ENCODE assay signal across 12 cellular contexts in the genomic region with DNA sequence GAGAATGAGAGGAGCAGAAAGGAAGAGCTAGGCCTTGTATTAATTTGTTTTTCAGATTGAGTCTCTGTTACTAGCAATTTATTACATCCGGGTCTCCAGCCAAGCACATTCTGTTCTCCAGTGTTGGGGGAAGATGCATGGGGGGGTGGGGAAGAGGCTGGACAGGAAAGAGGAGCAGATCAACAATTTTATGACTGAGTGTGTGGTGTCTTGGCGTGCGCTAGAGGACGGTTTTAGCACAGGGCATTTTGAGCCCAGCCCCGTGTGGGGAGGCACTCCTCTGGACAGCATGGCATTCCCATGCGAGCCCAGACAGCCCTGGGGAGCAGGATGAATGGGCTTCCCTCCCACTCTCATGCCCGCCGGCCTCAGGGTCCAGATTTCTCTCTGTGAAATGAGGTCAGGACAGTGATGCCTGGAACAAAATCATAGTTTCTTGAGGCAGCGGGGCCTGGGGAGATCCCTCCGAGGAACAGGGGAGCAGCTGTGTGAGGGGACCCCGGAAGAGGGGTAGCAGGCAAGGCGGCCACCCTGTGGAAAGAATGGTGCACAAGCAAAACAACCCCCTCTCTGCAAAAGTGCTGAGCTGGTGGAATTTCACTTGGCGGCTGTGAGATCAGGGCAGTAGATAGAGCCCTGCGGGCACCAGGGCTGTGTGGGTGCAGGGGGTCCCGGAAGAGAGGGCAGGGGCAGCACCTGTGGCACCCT. TPM values are rescaled to one million over a fixed set of nuclear protein-coding genes. Genes with fewer than 3 reads are reported as not detected.
A peak's percentile ranks its signal among the peaks of the same experiment; 100 is the strongest.
DNase-seq lines count a peak whose midpoint lies in the region; ATAC-seq and TF ChIP-seq lines count a peak whose summit lies in the region.
"Had no signal": no experiment of that assay in that cellular context is flagged by ENCODE, and none has a peak within 500 bp of the region (broad histone marks: within the 10 kb centered on the region; RNA-seq: fewer than 3 reads in every experiment).

No MANE protein-coding gene starts in this region.

- H3K27me3 ChIP-seq in Loucy (ENCODE audit: insufficient read depth, low read length, poor library complexity, severe bottlenecking) (no peaks in the 10 kb centered on the region), mesendoderm (ENCODE audit: insufficient read depth, low read length, poor library complexity) (no peaks in the 10 kb centered on the region)
- H3K27me3 ChIP-seq in CD4-positive, alpha-beta memory T cell (ENCODE audit: insufficient read depth, low read length), result no peaks in the 10 kb centered on the region

- H4K5ac ChIP-seq in mesendoderm (ENCODE audit: low read length), result no peak overlapping the region

- POLR2A ChIA-PET in CD4-positive, alpha-beta memory T cell (lab: Charles Lee; ENCODE audit: partially characterized antibody), result no interaction called here

- H3K36me3 Mint-ChIP-seq in CD4-positive, alpha-beta memory T cell, result no peaks in the 10 kb centered on the region

- no peak overlapping the region for H2BK5ac ChIP-seq in mesendoderm (ENCODE audit: low read length)

- H2AK5ac ChIP-seq in mesendoderm (ENCODE audit: low read length), result no peak overlapping the region

- H3K79me1 ChIP-seq in mesendoderm (ENCODE audit: low read length), result peaks cover 28% of the 10 kb centered on the region

- H3K4me3 ChIP-seq in Loucy (ENCODE audit: low read length, poor library complexity, severe bottlenecking) (no peak overlapping the region), epithelial cell of esophagus (ENCODE audit: low read length) (no peak overlapping the region), mesendoderm (ENCODE audit: low read length) (no peak overlapping the region)
- H3K4me3 ChIP-seq in CD4-positive, alpha-beta memory T cell (ENCODE audit: low read length in 2 of 2), result no peak overlapping the region

- H3K27me3 Mint-ChIP-seq in CD4-positive, alpha-beta memory T cell, result peaks cover 0 to 1% of the 10 kb centered on the region in 2 donors

- no peaks in the 10 kb centered on the region for H3K9me3 Mint-ChIP-seq in CD4-positive, alpha-beta memory T cell

- H2BK15ac ChIP-seq in mesendoderm (replicated peaks; ENCODE audit: low read depth), result no peak overlapping the region

- H3K9me3 ChIP-seq in Loucy (ENCODE audit: insufficient read depth, low read depth, low read length), result no peaks in the 10 kb centered on the region
- H3K9me3 ChIP-seq in CD4-positive, alpha-beta memory T cell (ENCODE audit: control insufficient read depth in 1 of 2, low read length in 2 of 2), result no peaks in the 10 kb centered on the region

- H3K9ac ChIP-seq in Loucy (ENCODE audit: low read depth, low read length, poor library complexity, severe bottlenecking) (peak overlapping the region; percentile 59), mesendoderm (ENCODE audit: low read length) (no peak overlapping the region)

- TF ChIP-seq CTCF in Loucy (conservative IDR thresholded peaks at IDR 0.05; ENCODE audit: low read length) (no peak), epithelial cell of esophagus (IDR thresholded peaks at IDR 0.05; ENCODE audit: insufficient read depth, low read depth, low read length, missing control alignments) (no peak)

- H3K27ac ChIP-seq in mesendoderm (ENCODE audit: low read depth, low read length), result no peak overlapping the region
- H3K27ac ChIP-seq in substantia nigra (ENCODE audit: low read depth, low read length, poor library complexity, severe bottlenecking), result peak overlapping the region; percentile 14
- no peak overlapping the region for H3K27ac ChIP-seq in CD4-positive, alpha-beta memory T cell (ENCODE audit: low read depth, low read length)

- H3K79me2 ChIP-seq in Loucy (ENCODE audit: insufficient read depth, low read length) (no peaks in the 10 kb centered on the region), mesendoderm (ENCODE audit: control insufficient read depth, insufficient read depth, low read length) (peaks cover 94% of the 10 kb centered on the region)

- H4K20me1 ChIP-seq in Loucy (ENCODE audit: insufficient read depth, low read length, poor library complexity, severe bottlenecking), result no peaks in the 10 kb centered on the region

- H2BK120ac ChIP-seq in mesendoderm (ENCODE audit: low read depth, low read length), result no peak overlapping the region

- DNase-seq in epithelial cell of esophagus (ENCODE audit: low read depth) (peak; percentile 48), mesendoderm (no peak), substantia nigra (lab: John Stamatoyannopoulos, UW) (peak in 9 of 49 donors; percentile 22 to 41 (median 33)), NCI-H82 (lab: John Stamatoyannopoulos, UW) (no peak)
- DNase-seq in activated CD4-positive, alpha-beta T cell treated with anti-CD3 and anti-CD28 coated beads, Interleukin-2, amount 50 U/mL, for 1 hour, result no peak
- no peak for DNase-seq in CD4-positive, alpha-beta memory T cell
- DNase-seq: activated effector memory CD4-positive, alpha-beta T cell treated with anti-CD3 and anti-CD28 coated beads, Interleukin-2, amount 50 U/mL, for 16 hours; GF-D8; NCI-H2171; stimulated activated CD4-positive, alpha-beta T cell treated with anti-CD3 and anti-CD28 coated beads, Interleukin-1b, Interleukin-23, amount 100 ng/mL, for 48 hours had no signal

- WGBS in mesendoderm (ENCODE audit: extremely low coverage, insufficient coverage, low lambda C conversion rate), result no CpG with 5 or more reads among the region's 15 CpGs

- peak overlapping the region in 2 of 7 donors; percentile 38 to 52 for H3K27ac Mint-ChIP-seq in CD4-positive, alpha-beta memory T cell

- H2AFZ ChIP-seq in Loucy (ENCODE audit: low read length), result no peak overlapping the region

- H4K8ac ChIP-seq in mesendoderm (ENCODE audit: low read depth, low read length), result no peak overlapping the region

- ATAC-seq in HG03108 (IDR thresholded peaks at IDR 0.05; ENCODE audit: unreplicated experiment), result no peak

- H3K23ac ChIP-seq in mesendoderm (ENCODE audit: low read length), result no peak overlapping the region

- H3F3A ChIP-seq in Loucy (ENCODE audit: low read depth), result 0 out of 2 replicates have a peak, but pooled peaks cover 3% of the 10 kb centered on the region

- intact Hi-C loops in CD4-positive, alpha-beta memory T cell (cut with micrococcal nuclease), result no loop called here

- H3K4me3 Mint-ChIP-seq in CD4-positive, alpha-beta memory T cell, result no peak overlapping the region

- CTCF ChIA-PET in CD4-positive, alpha-beta memory T cell (lab: Charles Lee; ENCODE audit: partially characterized antibody), result no interaction called here

- H3K4me1 ChIP-seq in Loucy (ENCODE audit: insufficient read depth, low read length, poor library complexity, severe bottlenecking) (peaks cover 60% of the 10 kb centered on the region), mesendoderm (ENCODE audit: control insufficient read depth, low read depth, low read length) (peaks cover 9% of the 10 kb centered on the region)
- no peaks in the 10 kb centered on the region for H3K4me1 ChIP-seq in CD4-positive, alpha-beta memory T cell (ENCODE audit: insufficient read depth, low read length)

- H3K36me3 ChIP-seq in Loucy (ENCODE audit: insufficient read depth, low read length), result no peaks in the 10 kb centered on the region
- no peaks in the 10 kb centered on the region for H3K36me3 ChIP-seq in mesendoderm (ENCODE audit: control insufficient read depth, insufficient read depth, low read length)
- no peaks in the 10 kb centered on the region for H3K36me3 ChIP-seq in CD4-positive, alpha-beta memory T cell (ENCODE audit: insufficient read depth, low read length)

- H3K56ac ChIP-seq in mesendoderm (ENCODE audit: low read length), result peak overlapping the region; percentile 10

- peaks cover 0 to 34% (median 10%) of the 10 kb centered on the region in 4 donors for H3K4me1 Mint-ChIP-seq in CD4-positive, alpha-beta memory T cell

- no peak overlapping the region for H3K18ac ChIP-seq in mesendoderm (ENCODE audit: low read length)

- H3K4ac ChIP-seq in mesendoderm (ENCODE audit: low read depth, low read length), result no peak overlapping the region

- no peaks in the 10 kb centered on the region for H3K9me2 ChIP-seq in Loucy (replicated peaks; ENCODE audit: low read depth, low read length)

- peak overlapping the region; percentile 48 for H3K4me2 ChIP-seq in Loucy (ENCODE audit: low read depth, low read length, poor library complexity, severe bottlenecking)
- no peak overlapping the region for H3K4me2 ChIP-seq in mesendoderm (ENCODE audit: low read length)

RNA-seq across cellular contexts. Expression of a gene that starts 16.3 kb away (rescaled TPM):
- 31.8 TPM for polyA plus RNA-seq in mesendoderm (2013, experiment 1 of 2)
- 31.5 TPM for polyA plus RNA-seq in mesendoderm (2013, experiment 2 of 2)
- 10 to 100 TPM in 1 of 2 experiments, 1 to 10 TPM in 1; 9.1 to 12.0 TPM for total RNA-seq in CD4-positive, alpha-beta memory T cell
- polyA plus RNA-seq in CD4-positive, alpha-beta memory T cell, result 1 to 10 TPM in 1 of 2 donors, under 1 TPM in 1; 0.94 to 2.8 TPM
